ENCODE assay signal across 16 cellular contexts in genomic region chr6:36025932-36026327, GRCh38. TPM values are rescaled to one million over a fixed set of nuclear protein-coding genes. Genes with fewer than 3 reads are reported as not detected.
A peak's percentile ranks its signal among the peaks of the same experiment; 100 is the strongest.
DNase-seq lines count a peak whose midpoint lies in the region; ATAC-seq and TF ChIP-seq lines count a peak whose summit lies in the region.
"Had no signal": no experiment of that assay in that cellular context is flagged by ENCODE, and none has a peak within 500 bp of the region (broad histone marks: within the 10 kb centered on the region; RNA-seq: fewer than 3 reads in every experiment).

No MANE protein-coding gene starts in this region.

- H3K27ac ChIP-seq in DND-41 (ENCODE audit: low read length) (no peak overlapping the region), IMR-90 (ENCODE audit: insufficient read depth, low read length) (no peak overlapping the region), endodermal cell (ENCODE audit: low read depth, low read length) (no peak overlapping the region), RWPE1 (no peak overlapping the region)
- H3K27ac ChIP-seq: prostate gland, tibial nerve had no signal

- dilution Hi-C loops in IMR-90 (cut with HindIII; ENCODE audit: low sequenced_read_pairs, unreplicated experiment) = no loop called here

- H3K79me1 ChIP-seq in IMR-90 (ENCODE audit: low read depth in 1 of 2, low read length in 2 of 2) = peaks cover 0 to 5% of the 10 kb centered on the region in 2 experiments; a peak in 2 of 4 replicates

- H3K18ac ChIP-seq in IMR-90 (ENCODE audit: low read depth, low read length) = no peak overlapping the region; the same call in 1 of the 2 replicates

- H3K4me3 ChIP-seq in DND-41 (ENCODE audit: low read depth in 1 of 2, low read length in 2 of 2) (no peak overlapping the region), IMR-90 (ENCODE audit: insufficient read depth, low read depth, low read length) (no peak overlapping the region), endodermal cell (ENCODE audit: low read length) (peak overlapping the region; percentile 47)
- H3K4me3 ChIP-seq: prostate gland, tibial nerve had no signal

- H2BK5ac ChIP-seq in IMR-90 (ENCODE audit: low read depth, low read length, poor library complexity, severe bottlenecking) = peak overlapping the region; percentile 8

- no peak for TF ChIP-seq RAD21 in IMR-90 (IDR thresholded peaks at IDR 0.05; ENCODE audit: low read length)

- H4K91ac ChIP-seq in IMR-90 (ENCODE audit: insufficient read depth, low read depth, low read length) = no peak overlapping the region

- no peak overlapping the region for H3K56ac ChIP-seq in IMR-90 (ENCODE audit: extremely low read depth, insufficient read depth, low read length)

- H3K27me3 ChIP-seq in DND-41 (ENCODE audit: insufficient read depth, low read length, poor library complexity) (no peaks in the 10 kb centered on the region), IMR-90 (ENCODE audit: control insufficient read depth, insufficient read depth, low read length) (no peaks in the 10 kb centered on the region), endodermal cell (ENCODE audit: control insufficient read depth, insufficient read depth, low read length, poor library complexity, severe bottlenecking) (no peaks in the 10 kb centered on the region)

- no peak overlapping the region for H4K5ac ChIP-seq in IMR-90 (ENCODE audit: low read depth, low read length)

- H2AK9ac ChIP-seq in IMR-90 (replicated peaks; ENCODE audit: low read depth, low read length, poor library complexity) = no peak overlapping the region

- H3K27me3 Mint-ChIP-seq in endodermal cell (ENCODE audit: insufficient read depth) (peaks cover 5% of the 10 kb centered on the region), mesothelial cell of epicardium (ENCODE audit: low read depth) (no peaks in the 10 kb centered on the region)
- peaks cover 16 to 30% (median 25%) of the 10 kb centered on the region in 5 donors for H3K27me3 Mint-ChIP-seq in naive thymus-derived CD8-positive, alpha-beta T cell

- CTCF ChIA-PET in IMR-90 (lab: Yijun Ruan, JAX) (interaction anchor here (1.0 to 4.1 kb wide), 2 partner anchors 66 to 70 kb away, joined by 3 to 28 read pairs; no protein-coding TSS in a partner anchor), RWPE1 (lab: Yijun Ruan, JAX) (interaction anchor here (0.9 to 3.4 kb wide), 2 partner anchors 16 to 70 kb away, joined by 9 to 20 read pairs; no protein-coding TSS in a partner anchor)

- TF ChIP-seq CTCF in DND-41 (IDR thresholded peaks at IDR 0.05; ENCODE audit: borderline replicate concordance, extremely low read depth, low read length, poor library complexity, severe bottlenecking) (no peak), IMR-90 (conservative IDR thresholded peaks at IDR 0.05; ENCODE audit: low read depth, low read length) (no peak), endodermal cell (conservative IDR thresholded peaks at IDR 0.05) (no peak), mesothelial cell of epicardium (IDR thresholded peaks at IDR 0.05; ENCODE audit: unreplicated experiment) (no peak), RWPE1 (conservative IDR thresholded peaks at IDR 0.05; ENCODE audit: low read depth) (no peak)

- H3K27ac Mint-ChIP-seq in endodermal cell (no peak overlapping the region), mesothelial cell of epicardium (peak overlapping the region; percentile 89)
- H3K27ac Mint-ChIP-seq in naive thymus-derived CD8-positive, alpha-beta T cell = peak overlapping the region in 2 of 10 donors; percentile 5 to 23
- H3K27ac Mint-ChIP-seq: activated naive CD4-positive, alpha-beta T cell treated with anti-CD3 and anti-CD28 coated beads, Interleukin-2, amount 10 ng/mL, durations not matched to agents 7 days and 5 days; B cell had no signal

- H4K20me1 ChIP-seq in DND-41 (ENCODE audit: insufficient read depth, low read length) (peaks cover 12% of the 10 kb centered on the region; the same call in 1 of the 2 replicates), IMR-90 (ENCODE audit: insufficient read depth, low read length) (peaks cover 12% of the 10 kb centered on the region)

- H3K36me3 Mint-ChIP-seq in endodermal cell (ENCODE audit: low read depth) = no peaks in the 10 kb centered on the region
- H3K36me3 Mint-ChIP-seq in mesothelial cell of epicardium = no peaks in the 10 kb centered on the region
- peaks cover 0 to 5% (median 0%) of the 10 kb centered on the region in 3 donors for H3K36me3 Mint-ChIP-seq in naive thymus-derived CD8-positive, alpha-beta T cell

- no CpG with 5 or more reads among the region's 5 CpGs for WGBS in IMR-90 (ENCODE audit: extremely low coverage in 2 of 2, insufficient read length in 1 of 2), 2 experiments
- 52 to 61% methylated on average over 5 of the region's 5 CpGs for WGBS in endodermal cell (ENCODE audit: insufficient coverage in 1 of 2, insufficient read length in 1 of 2), 2 experiments

- peak overlapping the region; percentile 29; the same call in 1 of the 2 replicates for H3K4ac ChIP-seq in IMR-90 (ENCODE audit: low read depth, low read length)

- H2BK15ac ChIP-seq in IMR-90 (ENCODE audit: low read depth, low read length) = peak overlapping the region; percentile 9; the same call in 1 of the 3 replicates

- no peak overlapping the region for H3K4me2 ChIP-seq in DND-41 (ENCODE audit: insufficient read depth, low read length)
- H3K4me2 ChIP-seq in IMR-90 (ENCODE audit: low read depth, low read length) = peak overlapping the region; percentile 67

- H2BK20ac ChIP-seq in IMR-90 (ENCODE audit: low read depth, low read length) = peak overlapping the region; percentile 16; the same call in 1 of the 2 replicates

- POLR2A ChIA-PET in IMR-90 (lab: Charles Lee; ENCODE audit: unreplicated experiment) (no interaction called here), RWPE1 (lab: Yijun Ruan, JAX; ENCODE audit: low non-redundant PET) (no interaction called here)
- POLR2A ChIA-PET in naive thymus-derived CD8-positive, alpha-beta T cell (lab: Charles Lee) = interaction anchor here (5.3 kb wide), 1 partner anchor 69 kb away, joined by 71 read pairs; no protein-coding TSS in a partner anchor

- H3K9me3 ChIP-seq in DND-41 (ENCODE audit: insufficient read depth, low read length, severe bottlenecking) = no peaks in the 10 kb centered on the region
- no peaks in the 10 kb centered on the region for H3K9me3 ChIP-seq in IMR-90 (ENCODE audit: control insufficient read depth, insufficient read depth, low read length)
- no peaks in the 10 kb centered on the region for H3K9me3 ChIP-seq in endodermal cell (ENCODE audit: control insufficient read depth, low read length)
- H3K9me3 ChIP-seq: prostate gland, tibial nerve had no signal

- H3K9ac ChIP-seq in DND-41 (ENCODE audit: low read depth, low read length) = no peak overlapping the region
- H3K9ac ChIP-seq in IMR-90 (ENCODE audit: low read depth, low read length) = no peak overlapping the region
- H3K9ac ChIP-seq in endodermal cell (ENCODE audit: extremely low read depth, low read length, poor library complexity, severe bottlenecking) = no peak overlapping the region

- H3K4me1 ChIP-seq in DND-41 (ENCODE audit: insufficient read depth, low read length) = peaks cover 20% of the 10 kb centered on the region
- H3K4me1 ChIP-seq in IMR-90 (ENCODE audit: control insufficient read depth, insufficient read depth, low read length) = peaks cover 4% of the 10 kb centered on the region; the same call in 1 of the 2 replicates
- peaks cover 10% of the 10 kb centered on the region for H3K4me1 ChIP-seq in endodermal cell (ENCODE audit: control insufficient read depth, insufficient read depth, low read length)
- H3K4me1 ChIP-seq: prostate gland had no signal

- peaks cover 33% of the 10 kb centered on the region for H3K79me2 ChIP-seq in DND-41 (ENCODE audit: insufficient read depth, low read length)

- ATAC-seq in DND-41 (ENCODE audit: insufficient read depth, low read depth) = no peak
- no peak; the same call in 1 of the 2 replicates for ATAC-seq in IMR-90 (ENCODE audit: low read depth)
- ATAC-seq in naive thymus-derived CD8-positive, alpha-beta T cell = no peak
- ATAC-seq in HG02759 (IDR thresholded peaks at IDR 0.05; ENCODE audit: unreplicated experiment) = no peak

- in situ Hi-C loops in IMR-90 (cut with MboI; ENCODE audit: low sequenced_read_pairs) = loop anchor here (5.0 to 10.0 kb wide), 2 partner anchors 71 to 169 kb away; partner anchors contain the start of gene BRPF3

- H2AK5ac ChIP-seq in IMR-90 (ENCODE audit: low read depth, low read length) = no peak overlapping the region

- peak overlapping the region in 1 of 2 experiments; percentile 6; a peak in 2 of 4 replicates for H4K8ac ChIP-seq in IMR-90 (ENCODE audit: low read depth in 2 of 2, low read length in 2 of 2)

- 0 out of 2 replicates have a peak overlapping the region, but pooled peaks have one; percentile 5 for H3K14ac ChIP-seq in IMR-90 (replicated peaks; ENCODE audit: low read depth, low read length)

- H3K4me1 Mint-ChIP-seq in endodermal cell (peaks cover 21% of the 10 kb centered on the region), mesothelial cell of epicardium (peaks cover 44% of the 10 kb centered on the region)
- peaks cover 12 to 30% (median 27%) of the 10 kb centered on the region in 4 donors for H3K4me1 Mint-ChIP-seq in naive thymus-derived CD8-positive, alpha-beta T cell

- H3K9me3 Mint-ChIP-seq in endodermal cell = no peaks in the 10 kb centered on the region
- H3K9me3 Mint-ChIP-seq in mesothelial cell of epicardium = no peaks in the 10 kb centered on the region
- no peaks in the 10 kb centered on the region for H3K9me3 Mint-ChIP-seq in naive thymus-derived CD8-positive, alpha-beta T cell
- H3K9me3 Mint-ChIP-seq: activated naive CD4-positive, alpha-beta T cell treated with anti-CD3 and anti-CD28 coated beads, Interleukin-2, amount 10 ng/mL, durations not matched to agents 7 days and 5 days had no signal

- intact Hi-C loops in IMR-90 (cut with micrococcal nuclease) = loop anchor here (2.0 to 5.0 kb wide), 2 partner anchors 41 to 105 kb away; partner anchors contain the start of gene SRPK1

- no TSS peak for BruUV-seq in IMR-90 (replicated peaks; lab: Mats Ljungman, UMichigan)

- H3K23ac ChIP-seq in IMR-90 (ENCODE audit: low read depth, low read length) = no peak overlapping the region

- H3K4me3 Mint-ChIP-seq in endodermal cell (no peak overlapping the region), mesothelial cell of epicardium (peak overlapping the region; percentile 38)
- H3K4me3 Mint-ChIP-seq in naive thymus-derived CD8-positive, alpha-beta T cell = no peak overlapping the region
- H3K4me3 Mint-ChIP-seq: activated naive CD4-positive, alpha-beta T cell treated with anti-CD3 and anti-CD28 coated beads, Interleukin-2, amount 10 ng/mL, durations not matched to agents 7 days and 5 days; B cell had no signal

- peak overlapping the region; percentile 32; the same call in 1 of the 2 replicates for H2BK120ac ChIP-seq in IMR-90 (ENCODE audit: low read depth, low read length)

- DNase-seq in DND-41 = no peak
- DNase-seq in IMR-90 = peak; percentile 28
- peak; percentile 52 for DNase-seq in endodermal cell
- no peak for DNase-seq in mesothelial cell of epicardium (ENCODE audit: low spot score in 2 of 2, unreplicated experiment in 2 of 2)
- no peak for DNase-seq in RWPE1 (ENCODE audit: low spot score)
- DNase-seq in naive thymus-derived CD8-positive, alpha-beta T cell = no peak
- DNase-seq in activated naive CD4-positive, alpha-beta T cell (lab: John Stamatoyannopoulos, UW) = no peak
- DNase-seq: activated naive CD4-positive, alpha-beta T cell treated with anti-CD3 and anti-CD28 coated beads, Interleukin-2, amount 10 ng/mL, durations not matched to agents 7 days and 5 days; central memory CD4-positive, alpha-beta T cell; DMS53; NK-92 treated with Interleukin-12 subunit alpha and Interleukin-12 subunit beta, amount 100 ng/mL, for 24 hours had no signal

- TF ChIP-seq POLR2A in IMR-90 (IDR thresholded peaks at IDR 0.05; ENCODE audit: low read depth, low read length) = no peak

- H2AFZ ChIP-seq in DND-41 (ENCODE audit: low read depth, low read length) (peak overlapping the region; percentile 40), IMR-90 (replicated peaks; ENCODE audit: low read length, poor library complexity) (no peak overlapping the region)

- H3K36me3 ChIP-seq in DND-41 (ENCODE audit: insufficient read depth, low read length) = peaks cover 5% of the 10 kb centered on the region; the same call in 1 of the 2 replicates
- H3K36me3 ChIP-seq in IMR-90 (ENCODE audit: control insufficient read depth, insufficient read depth, low read length) = no peaks in the 10 kb centered on the region
- no peaks in the 10 kb centered on the region for H3K36me3 ChIP-seq in endodermal cell (ENCODE audit: control insufficient read depth, insufficient read depth, low read length)
- H3K36me3 ChIP-seq: prostate gland, tibial nerve had no signal

- no peaks in the 10 kb centered on the region for H3K9me1 ChIP-seq in IMR-90 (ENCODE audit: insufficient read depth, low read length)

RNA-seq across cellular contexts. Expression of gene SLC26A8, which starts 1.5 kb away (rescaled TPM):
- total RNA-seq in IMR-90 (2012; rRNA removed) = not detected in 2 replicates
- 0.07 TPM in 1 of 2 replicates, not detected in the other for polyA plus RNA-seq in IMR-90 (2012; rRNA removed)
- polyA plus RNA-seq in IMR-90 (2012; cell fraction: cytosol; rRNA removed) = not detected in 2 replicates
- polyA plus RNA-seq in IMR-90 (2012; cell fraction: nucleus; rRNA removed; ENCODE audit: low replicate concordance) = not detected in 2 replicates
- total RNA-seq in endodermal cell = not detected
- 0.14 TPM for polyA plus RNA-seq in endodermal cell (2013, experiment 1 of 2)
- polyA plus RNA-seq in endodermal cell (2013, experiment 2 of 2) = 0.17 TPM
- 0.27 to 0.38 TPM (median 0.29 TPM) in 3 replicates for total RNA-seq in mesothelial cell of epicardium
- not detected for total RNA-seq in naive thymus-derived CD8-positive, alpha-beta T cell
- not detected for polyA plus RNA-seq in naive thymus-derived CD8-positive, alpha-beta T cell
- total RNA-seq: B cell, SK-MEL-5 had no signal

RNA-seq across cellular contexts. Expression of gene MAPK14, which starts 1.7 kb away (rescaled TPM):
- total RNA-seq in IMR-90 (2012; rRNA removed) (69.7 and 74.4 TPM in 2 replicates), endodermal cell (10 to 100 TPM; 36.4 to 40.6 TPM), mesothelial cell of epicardium (51.1 to 54.8 TPM (median 54.8 TPM) in 3 replicates)
- polyA plus RNA-seq in IMR-90 (2012; rRNA removed) = 22.6 and 28.4 TPM in 2 replicates
- polyA plus RNA-seq in IMR-90 (2012; cell fraction: cytosol; rRNA removed) = 8.9 and 12.3 TPM in 2 replicates
- polyA plus RNA-seq in IMR-90 (2012; cell fraction: nucleus; rRNA removed; ENCODE audit: low replicate concordance) = 19.6 and 68.9 TPM in 2 replicates
- 37.4 TPM for polyA plus RNA-seq in endodermal cell (2013, experiment 1 of 2)
- 32.5 TPM for polyA plus RNA-seq in endodermal cell (2013, experiment 2 of 2)
- total RNA-seq in naive thymus-derived CD8-positive, alpha-beta T cell = 10 to 100 TPM; 51.5 to 56.5 TPM
- polyA plus RNA-seq in naive thymus-derived CD8-positive, alpha-beta T cell = 10 to 100 TPM; 38.1 to 52.9 (median 39.6) TPM

Comparison
In these comparisons a context has a peak if more than half of its experiments do, and no peak if none do; other contexts are left out.
1. DNase-seq: peak in IMR-90 (single experiment) and endodermal cell (single experiment); none in DND-41 (single experiment), mesothelial cell of epicardium (0 of 2), RWPE1 (single experiment), naive thymus-derived CD8-positive, alpha-beta T cell (0 of 10) and activated naive CD4-positive, alpha-beta T cell (0 of 4).